ENCODE assay signal across 1 cellular context in the genomic region with DNA sequence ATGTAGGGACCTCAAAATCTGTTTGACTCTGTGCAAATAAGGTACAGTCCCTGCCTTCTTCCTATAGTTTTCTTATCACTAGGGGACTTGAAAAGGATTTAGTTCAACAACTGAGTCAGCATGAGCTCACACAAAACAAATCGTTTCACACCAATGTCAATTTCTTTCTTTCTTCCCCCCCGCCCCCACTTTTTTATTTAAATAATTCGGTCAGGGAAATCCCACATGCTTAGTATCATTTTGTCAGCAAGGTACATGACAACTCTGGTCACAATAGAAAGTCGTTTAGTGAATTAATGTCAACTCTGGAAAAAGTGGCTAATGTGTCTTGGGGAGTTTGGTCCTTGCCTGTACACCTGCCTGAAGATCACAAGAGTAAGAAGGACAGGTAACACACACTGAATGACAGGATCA.
TF ChIP-seq lines count a peak whose summit lies in the region.

No MANE protein-coding gene starts in this region.

TF ChIP-seq in GM12878, 131 proteins besides CTCF, POLR2A, EP300 and RAD21 (continued from another document and continues in another):
- no peak for TF ChIP-seq ZBTB40 (IDR thresholded peaks at IDR 0.05; ENCODE audit: borderline replicate concordance)
- no peak for TF ChIP-seq POLR2AphosphoS5 (IDR thresholded peaks at IDR 0.05; ENCODE audit: low read length)
- no peak for TF ChIP-seq MYC (IDR thresholded peaks at IDR 0.05; ENCODE audit: insufficient read depth, insufficient read length, insufficient replicate concordance, low read length, severe bottlenecking)
- peak in 1 of 2 experiments; percentile 34; a peak in 1 of 4 replicates for TF ChIP-seq ETV6 (conservative IDR thresholded peaks at IDR 0.05 in 1 of 2, IDR thresholded peaks at IDR 0.05 in 1 of 2; ENCODE audit: borderline replicate concordance in 1 of 2, low read depth in 1 of 2)
- TF ChIP-seq CHD4 (IDR thresholded peaks at IDR 0.05): no peak
- no peak for TF ChIP-seq ZNF622 (IDR thresholded peaks at IDR 0.05)
- no peak for TF ChIP-seq E2F8 (IDR thresholded peaks at IDR 0.05; ENCODE audit: low read depth, partially characterized antibody)
- TF ChIP-seq PML (IDR thresholded peaks at IDR 0.05; ENCODE audit: low read length): peak; percentile 78
- TF ChIP-seq BRCA1 (IDR thresholded peaks at IDR 0.05; ENCODE audit: low read depth, low read length): no peak
- TF ChIP-seq RELB (IDR thresholded peaks at IDR 0.05; ENCODE audit: low read depth): peak; percentile 94
- TF ChIP-seq ZNF207 (IDR thresholded peaks at IDR 0.05; ENCODE audit: borderline replicate concordance): 0 out of 2 replicates have a peak, but pooled peaks have one; percentile 66
- no peak for TF ChIP-seq RBBP5 (conservative IDR thresholded peaks at IDR 0.05)
- TF ChIP-seq MTA3 (IDR thresholded peaks at IDR 0.05; ENCODE audit: borderline replicate concordance, low read length): peak; percentile 58; the same call in 1 of the 2 replicates
- TF ChIP-seq, protein P1, sequence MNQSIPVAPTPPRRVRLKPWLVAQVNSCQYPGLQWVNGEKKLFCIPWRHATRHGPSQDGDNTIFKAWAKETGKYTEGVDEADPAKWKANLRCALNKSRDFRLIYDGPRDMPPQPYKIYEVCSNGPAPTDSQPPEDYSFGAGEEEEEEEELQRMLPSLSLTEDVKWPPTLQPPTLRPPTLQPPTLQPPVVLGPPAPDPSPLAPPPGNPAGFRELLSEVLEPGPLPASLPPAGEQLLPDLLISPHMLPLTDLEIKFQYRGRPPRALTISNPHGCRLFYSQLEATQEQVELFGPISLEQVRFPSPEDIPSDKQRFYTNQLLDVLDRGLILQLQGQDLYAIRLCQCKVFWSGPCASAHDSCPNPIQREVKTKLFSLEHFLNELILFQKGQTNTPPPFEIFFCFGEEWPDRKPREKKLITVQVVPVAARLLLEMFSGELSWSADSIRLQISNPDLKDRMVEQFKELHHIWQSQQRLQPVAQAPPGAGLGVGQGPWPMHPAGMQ (IDR thresholded peaks at IDR 0.05; ENCODE audit: borderline replicate concordance): no peak
- TF ChIP-seq, protein P2, sequence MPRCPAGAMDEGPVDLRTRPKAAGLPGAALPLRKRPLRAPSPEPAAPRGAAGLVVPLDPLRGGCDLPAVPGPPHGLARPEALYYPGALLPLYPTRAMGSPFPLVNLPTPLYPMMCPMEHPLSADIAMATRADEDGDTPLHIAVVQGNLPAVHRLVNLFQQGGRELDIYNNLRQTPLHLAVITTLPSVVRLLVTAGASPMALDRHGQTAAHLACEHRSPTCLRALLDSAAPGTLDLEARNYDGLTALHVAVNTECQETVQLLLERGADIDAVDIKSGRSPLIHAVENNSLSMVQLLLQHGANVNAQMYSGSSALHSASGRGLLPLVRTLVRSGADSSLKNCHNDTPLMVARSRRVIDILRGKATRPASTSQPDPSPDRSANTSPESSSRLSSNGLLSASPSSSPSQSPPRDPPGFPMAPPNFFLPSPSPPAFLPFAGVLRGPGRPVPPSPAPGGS (IDR thresholded peaks at IDR 0.05; ENCODE audit: borderline replicate concordance, insufficient read depth, low read depth, low read length, poor library complexity, severe bottlenecking): peak; percentile 53
- no peak for TF ChIP-seq RCOR1 (conservative IDR thresholded peaks at IDR 0.05; ENCODE audit: low read depth, low read length)
- peak; percentile 72 for TF ChIP-seq CUX1 (IDR thresholded peaks at IDR 0.05; ENCODE audit: insufficient replicate concordance, low read depth, low read length)
- TF ChIP-seq RELA (IDR thresholded peaks at IDR 0.05; ENCODE audit: borderline replicate concordance, partially characterized antibody): peak; percentile 70
- peak; percentile 85 for TF ChIP-seq IKZF1 (conservative IDR thresholded peaks at IDR 0.05)
- peak; percentile 94 for TF ChIP-seq ATF2 (IDR thresholded peaks at IDR 0.05; ENCODE audit: low read length)
- no peak for TF ChIP-seq KAT2A (conservative IDR thresholded peaks at IDR 0.05; ENCODE audit: control insufficient read depth, low read depth, low read length)
- TF ChIP-seq ZNF384 (IDR thresholded peaks at IDR 0.05; ENCODE audit: borderline replicate concordance, low read depth, low read length): 0 out of 2 replicates have a peak, but pooled peaks have one; percentile 20
- peak; percentile 77 for TF ChIP-seq JUNB (IDR thresholded peaks at IDR 0.05)
- TF ChIP-seq GATAD2B (conservative IDR thresholded peaks at IDR 0.05; ENCODE audit: low read depth): no peak
- no peak for TF ChIP-seq SUZ12 (IDR thresholded peaks at IDR 0.05; ENCODE audit: unreplicated experiment)
- peak; percentile 46 to 72; a peak in 3 of 4 replicates for TF ChIP-seq BHLHE40 (IDR thresholded peaks at IDR 0.05; ENCODE audit: borderline replicate concordance in 1 of 2, low read depth in 2 of 2, low read length in 1 of 2)
- no peak for TF ChIP-seq TCF3 (IDR thresholded peaks at IDR 0.05; ENCODE audit: borderline replicate concordance, insufficient read depth, low read depth, low read length)
- no peak for TF ChIP-seq HDGF (IDR thresholded peaks at IDR 0.05)
- peak; percentile 66 for TF ChIP-seq NBN (IDR thresholded peaks at IDR 0.05)
- peak; percentile 86 for TF ChIP-seq FOXM1 (IDR thresholded peaks at IDR 0.05; ENCODE audit: low read depth, low read length)
- TF ChIP-seq ZBED1 (IDR thresholded peaks at IDR 0.05; ENCODE audit: borderline replicate concordance): peak; percentile 73; the same call in 1 of the 2 replicates
- TF ChIP-seq SMAD5 (IDR thresholded peaks at IDR 0.05; ENCODE audit: low read depth): no peak
- no peak for TF ChIP-seq NFYA (IDR thresholded peaks at IDR 0.05; ENCODE audit: borderline replicate concordance, low read depth, low read length)
- TF ChIP-seq CBFB (IDR thresholded peaks at IDR 0.05; ENCODE audit: low read depth): 0 out of 2 replicates have a peak, but pooled peaks have one; percentile 56
- TF ChIP-seq TBL1XR1 (IDR thresholded peaks at IDR 0.05; ENCODE audit: low read depth, low read length): no peak
- 0 out of 2 replicates have a peak, but pooled peaks have one; percentile 16 for TF ChIP-seq YY1 (IDR thresholded peaks at IDR 0.05; ENCODE audit: low read depth, low read length)
- TF ChIP-seq IKZF2 (IDR thresholded peaks at IDR 0.05): peak; percentile 88 to 93
